ENCODE assay signal across 6 cellular contexts in the genomic region with DNA sequence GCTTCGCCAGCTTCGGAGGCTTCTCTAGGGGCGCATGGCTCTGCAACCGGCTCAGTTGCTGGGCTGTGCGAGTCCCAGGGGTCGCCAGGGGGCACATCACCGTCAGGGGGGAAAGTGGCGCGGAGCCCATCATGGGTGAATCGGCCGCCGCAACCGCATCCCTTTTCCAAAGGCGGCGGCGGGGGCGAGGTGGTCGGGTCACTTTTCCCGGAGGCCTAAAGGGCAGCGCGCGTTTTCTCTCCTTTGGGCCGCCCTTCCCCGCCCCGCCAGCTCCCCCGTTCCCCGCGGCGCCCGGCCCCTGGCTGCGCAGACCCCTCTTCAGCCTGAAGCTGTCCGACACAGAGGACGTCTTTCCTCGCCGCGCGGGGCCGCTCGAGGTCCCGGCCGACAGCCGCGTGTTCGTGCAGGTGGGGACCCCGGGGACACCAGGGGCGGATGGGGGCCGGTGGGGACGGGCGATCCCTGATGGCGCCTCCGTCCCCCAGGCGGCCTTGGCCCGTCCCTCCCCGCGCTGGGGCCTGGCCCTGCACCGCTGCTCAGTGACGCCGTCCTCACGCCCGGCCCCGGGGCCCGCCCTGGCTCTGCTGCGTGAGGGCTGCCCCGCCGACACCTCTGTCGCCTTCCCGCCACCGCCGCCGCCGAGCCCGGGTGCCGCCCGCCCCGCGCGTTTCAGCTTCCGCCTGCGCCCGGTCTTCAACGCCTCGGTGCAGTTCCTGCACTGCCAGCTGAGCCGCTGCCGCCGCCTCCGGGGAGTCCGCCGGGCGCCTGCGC. TPM values are rescaled to one million over a fixed set of nuclear protein-coding genes. Genes with fewer than 3 reads are reported as not detected.
DNase-seq lines count a peak whose midpoint lies in the region; ATAC-seq lines count a peak whose summit lies in the region.

No MANE protein-coding gene starts in this region.

- no peaks in the 10 kb centered on the region for H3K9me3 ChIP-seq in Karpas-422 (ENCODE audit: low read length)

- H3K79me2 ChIP-seq in Karpas-422 (ENCODE audit: low read length), result no peaks in the 10 kb centered on the region

- peak overlapping the region; percentile 65 for H3K9ac ChIP-seq in Karpas-422 (ENCODE audit: low read length)

- peaks cover 4% of the 10 kb centered on the region; the same call in 1 of the 2 replicates for H4K20me1 ChIP-seq in Karpas-422 (ENCODE audit: insufficient read depth, low read depth, low read length)

- H2AFZ ChIP-seq in Karpas-422 (ENCODE audit: low read length), result no peak overlapping the region; the same call in 1 of the 2 replicates

- peak; percentile 54 for DNase-seq in 8988T
- DNase-seq in Karpas-422, result peak; percentile 77
- peak; percentile 64 for DNase-seq in activated naive CD4-positive, alpha-beta T cell treated with anti-CD3 and anti-CD28 coated beads, Interleukin-2, amount 50 U/mL, for 16 hours
- DNase-seq in myocyte (ENCODE audit: low read depth), result peak; percentile 11

- no peak overlapping the region for H3K27ac ChIP-seq in Karpas-422 (ENCODE audit: low read length)

- no peaks in the 10 kb centered on the region for H3K27me3 ChIP-seq in Karpas-422 (ENCODE audit: low read length)

- peak overlapping the region; percentile 62 for H3K4me2 ChIP-seq in Karpas-422 (ENCODE audit: low read depth, low read length, poor library complexity, severe bottlenecking)

- H3K36me3 ChIP-seq in Karpas-422 (ENCODE audit: insufficient read depth, low read length), result no peaks in the 10 kb centered on the region

- peak overlapping the region; percentile 57 for H3K4me3 ChIP-seq in Karpas-422 (ENCODE audit: low read length)

- ATAC-seq in GM18870 (IDR thresholded peaks at IDR 0.05; ENCODE audit: unreplicated experiment) (no peak), GM19395 (IDR thresholded peaks at IDR 0.05; ENCODE audit: unreplicated experiment) (no peak)

- H3K4me1 ChIP-seq in Karpas-422 (ENCODE audit: low read length), result peaks cover 35% of the 10 kb centered on the region

- no peaks in the 10 kb centered on the region for H3K9me2 ChIP-seq in Karpas-422 (replicated peaks; ENCODE audit: insufficient read depth, low read length)

RNA-seq across cellular contexts. Expression of a gene that starts 1.7 kb away (rescaled TPM):
- total RNA-seq in Karpas-422 (2014; rRNA removed; shearing (Covaris generic); ENCODE audit: low replicate concordance), result not detected in 2 replicates
- 0.21 and 4.2 TPM in 2 replicates for total RNA-seq in myocyte
- polyA plus RNA-seq in myocyte (2012), result 0.98 TPM

RNA-seq across cellular contexts. Expression of a gene that starts 3.8 kb away (rescaled TPM):
- 9.8 and 22.0 TPM in 2 replicates for total RNA-seq in Karpas-422 (2014; rRNA removed; shearing (Covaris generic); ENCODE audit: low replicate concordance)
- 21.5 and 27.5 TPM in 2 replicates for total RNA-seq in myocyte
- 17.3 TPM for polyA plus RNA-seq in myocyte (2012)

RNA-seq across cellular contexts. Expression of a gene that starts 9.6 kb away (rescaled TPM):
- total RNA-seq in Karpas-422 (2014; rRNA removed; shearing (Covaris generic); ENCODE audit: low replicate concordance), result 0.18 TPM in 1 of 2 replicates, not detected in the other
- 5.0 and 7.5 TPM in 2 replicates for total RNA-seq in myocyte
- 20.0 TPM for polyA plus RNA-seq in myocyte (2012)

RNA-seq across cellular contexts. Expression of a gene that starts 12.6 kb away (rescaled TPM):
- total RNA-seq in Karpas-422 (2014; rRNA removed; shearing (Covaris generic); ENCODE audit: low replicate concordance), result 10.4 and 14.4 TPM in 2 replicates
- 13.1 and 16.0 TPM in 2 replicates for total RNA-seq in myocyte
- 25.3 TPM for polyA plus RNA-seq in myocyte (2012)

RNA-seq across cellular contexts. Expression of a gene that starts 27.1 kb away (rescaled TPM):
- total RNA-seq in Karpas-422 (2014; rRNA removed; shearing (Covaris generic); ENCODE audit: low replicate concordance), result 43.7 and 53.1 TPM in 2 replicates
- total RNA-seq in myocyte, result 72.6 and 88.3 TPM in 2 replicates
- polyA plus RNA-seq in myocyte (2012), result 52.4 TPM

Comparison
In these comparisons a context has a peak if more than half of its experiments do, and no peak if none do; other contexts are left out.
1. DNase-seq: peak in every context shown above with its lines; median percentile 77 in Karpas-422; 64 in activated naive CD4-positive, alpha-beta T cell treated with anti-CD3 and anti-CD28 coated beads, Interleukin-2, amount 50 U/mL, for 16 hours; 54 in 8988T; 11 in myocyte.